In the genomic region with DNA sequence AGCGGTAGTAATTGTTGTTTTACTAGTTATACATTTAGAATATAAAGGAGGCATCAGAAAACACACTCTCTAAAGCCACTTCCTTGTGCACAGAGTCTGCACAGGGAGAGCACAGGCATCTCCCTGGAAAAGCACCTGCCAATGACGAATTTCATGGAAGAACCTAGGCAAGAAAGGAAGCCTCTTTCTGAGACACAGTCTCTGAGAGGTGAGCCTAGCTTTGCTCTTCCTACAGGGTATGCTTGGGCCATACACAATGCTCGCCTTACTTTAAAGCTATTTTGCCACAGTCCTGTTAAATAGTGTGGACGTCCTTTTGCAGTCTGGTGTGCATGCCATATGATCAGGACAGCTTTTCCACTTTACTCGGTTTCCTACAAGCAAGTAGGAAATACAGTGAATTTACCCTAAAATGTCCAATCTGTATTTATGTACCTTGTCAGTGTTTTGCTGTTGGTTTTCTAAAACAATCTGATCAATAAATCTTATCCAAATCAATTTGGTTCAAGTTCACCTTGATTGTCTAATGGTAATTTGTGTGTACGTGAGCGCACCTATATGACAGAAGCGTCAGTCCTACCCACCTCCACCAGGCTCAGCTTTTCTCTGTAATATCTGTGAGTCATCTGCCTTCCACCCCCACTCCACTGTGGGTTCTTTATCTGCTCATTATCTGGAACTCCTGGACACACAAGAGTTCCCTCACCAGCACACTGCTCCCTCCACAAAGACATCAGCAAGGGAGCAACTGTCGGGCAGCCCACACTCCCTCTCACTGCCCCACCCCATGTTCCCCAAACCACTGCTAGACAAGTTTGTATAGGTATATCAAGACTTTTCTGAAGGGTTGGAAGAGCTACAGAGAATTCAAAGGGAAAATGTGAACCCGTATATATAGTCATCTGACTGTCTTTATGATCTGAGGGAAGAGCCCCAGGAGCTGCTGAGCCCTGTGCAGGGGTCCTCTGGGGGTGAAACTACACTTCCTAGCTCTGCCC, we compare ENCODE assay signal across 1 cellular context.
TF ChIP-seq lines count a peak whose summit lies in the region.

No MANE protein-coding gene starts in this region.

TF ChIP-seq in K562, 482 proteins besides CTCF, POLR2A, EP300 and RAD21 (continued from another document and continues in another):
- TF ChIP-seq, protein P1, sequence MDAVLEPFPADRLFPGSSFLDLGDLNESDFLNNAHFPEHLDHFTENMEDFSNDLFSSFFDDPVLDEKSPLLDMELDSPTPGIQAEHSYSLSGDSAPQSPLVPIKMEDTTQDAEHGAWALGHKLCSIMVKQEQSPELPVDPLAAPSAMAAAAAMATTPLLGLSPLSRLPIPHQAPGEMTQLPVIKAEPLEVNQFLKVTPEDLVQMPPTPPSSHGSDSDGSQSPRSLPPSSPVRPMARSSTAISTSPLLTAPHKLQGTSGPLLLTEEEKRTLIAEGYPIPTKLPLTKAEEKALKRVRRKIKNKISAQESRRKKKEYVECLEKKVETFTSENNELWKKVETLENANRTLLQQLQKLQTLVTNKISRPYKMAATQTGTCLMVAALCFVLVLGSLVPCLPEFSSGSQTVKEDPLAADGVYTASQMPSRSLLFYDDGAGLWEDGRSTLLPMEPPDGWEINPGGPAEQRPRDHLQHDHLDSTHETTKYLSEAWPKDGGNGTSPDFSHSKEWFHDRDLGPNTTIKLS (IDR thresholded peaks at IDR 0.05; ENCODE audit: borderline replicate concordance, low read depth): peak; percentile 55; the same call in 1 of the 2 replicates
- TF ChIP-seq E2F3 (CRISPR knock-in tag; IDR thresholded peaks at IDR 0.05): 0 out of 2 replicates have a peak, but pooled peaks have one; percentile 8
- TF ChIP-seq SETDB1 (IDR thresholded peaks at IDR 0.05; ENCODE audit: low read length): peak; percentile 82
- TF ChIP-seq, protein P2, sequence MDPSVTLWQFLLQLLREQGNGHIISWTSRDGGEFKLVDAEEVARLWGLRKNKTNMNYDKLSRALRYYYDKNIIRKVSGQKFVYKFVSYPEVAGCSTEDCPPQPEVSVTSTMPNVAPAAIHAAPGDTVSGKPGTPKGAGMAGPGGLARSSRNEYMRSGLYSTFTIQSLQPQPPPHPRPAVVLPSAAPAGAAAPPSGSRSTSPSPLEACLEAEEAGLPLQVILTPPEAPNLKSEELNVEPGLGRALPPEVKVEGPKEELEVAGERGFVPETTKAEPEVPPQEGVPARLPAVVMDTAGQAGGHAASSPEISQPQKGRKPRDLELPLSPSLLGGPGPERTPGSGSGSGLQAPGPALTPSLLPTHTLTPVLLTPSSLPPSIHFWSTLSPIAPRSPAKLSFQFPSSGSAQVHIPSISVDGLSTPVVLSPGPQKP (CRISPR knock-in tag; IDR thresholded peaks at IDR 0.05): no peak
- TF ChIP-seq ZNF583 (CRISPR knock-in tag; IDR thresholded peaks at IDR 0.05): peak; percentile 41; the same call in 1 of the 2 replicates
- TF ChIP-seq RBM22 (IDR thresholded peaks at IDR 0.05; ENCODE audit: low read depth, low read length, poor library complexity, severe bottlenecking): no peak
- no peak for TF ChIP-seq NUFIP1 (IDR thresholded peaks at IDR 0.05; ENCODE audit: partially characterized antibody)
- no peak for TF ChIP-seq ZNF124 (CRISPR knock-in tag; IDR thresholded peaks at IDR 0.05)
- no peak for TF ChIP-seq POU5F1 (IDR thresholded peaks at IDR 0.05; ENCODE audit: borderline replicate concordance, low read depth, low read length, partially characterized antibody)
- TF ChIP-seq FOXK2 (conservative IDR thresholded peaks at IDR 0.05 in 1 of 2, IDR thresholded peaks at IDR 0.05 in 1 of 2; ENCODE audit: low read depth in 2 of 2): peak; percentile 66 to 68
- no peak; the same call in 1 of the 2 replicates for TF ChIP-seq BACH1 (tag; IDR thresholded peaks at IDR 0.05)
- TF ChIP-seq, protein P3, sequence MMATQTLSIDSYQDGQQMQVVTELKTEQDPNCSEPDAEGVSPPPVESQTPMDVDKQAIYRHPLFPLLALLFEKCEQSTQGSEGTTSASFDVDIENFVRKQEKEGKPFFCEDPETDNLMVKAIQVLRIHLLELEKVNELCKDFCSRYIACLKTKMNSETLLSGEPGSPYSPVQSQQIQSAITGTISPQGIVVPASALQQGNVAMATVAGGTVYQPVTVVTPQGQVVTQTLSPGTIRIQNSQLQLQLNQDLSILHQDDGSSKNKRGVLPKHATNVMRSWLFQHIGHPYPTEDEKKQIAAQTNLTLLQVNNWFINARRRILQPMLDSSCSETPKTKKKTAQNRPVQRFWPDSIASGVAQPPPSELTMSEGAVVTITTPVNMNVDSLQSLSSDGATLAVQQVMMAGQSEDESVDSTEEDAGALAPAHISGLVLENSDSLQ (IDR thresholded peaks at IDR 0.05): peak; percentile 81
- TF ChIP-seq NFRKB (IDR thresholded peaks at IDR 0.05; ENCODE audit: low read depth): peak; percentile 40
- no peak for TF ChIP-seq ZNF224 (CRISPR knock-in tag; IDR thresholded peaks at IDR 0.05)
- TF ChIP-seq, protein P4, sequence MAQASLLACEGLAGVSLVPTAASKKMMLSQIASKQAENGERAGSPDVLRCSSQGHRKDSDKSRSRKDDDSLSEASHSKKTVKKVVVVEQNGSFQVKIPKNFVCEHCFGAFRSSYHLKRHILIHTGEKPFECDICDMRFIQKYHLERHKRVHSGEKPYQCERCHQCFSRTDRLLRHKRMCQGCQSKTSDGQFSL (CRISPR knock-in tag; IDR thresholded peaks at IDR 0.05): peak; percentile 88
- TF ChIP-seq, protein P4 (tag; IDR thresholded peaks at IDR 0.05): peak in 1 of 2 experiments; percentile 91; a peak in 2 of 4 replicates
- no peak for TF ChIP-seq EWSR1 (IDR thresholded peaks at IDR 0.05; ENCODE audit: borderline replicate concordance, low read depth, partially characterized antibody)
- no peak for TF ChIP-seq NR2C1 (IDR thresholded peaks at IDR 0.05)
- TF ChIP-seq NR2C1 (tag; IDR thresholded peaks at IDR 0.05): peak; percentile 41; the same call in 1 of the 2 replicates
- peak; percentile 68 for TF ChIP-seq HDAC3 (IDR thresholded peaks at IDR 0.05; ENCODE audit: borderline replicate concordance, partially characterized antibody)
- TF ChIP-seq DPF2 (IDR thresholded peaks at IDR 0.05): peak; percentile 99
- TF ChIP-seq ZNF324 (CRISPR knock-in tag; IDR thresholded peaks at IDR 0.05): peak; percentile 52; the same call in 1 of the 2 replicates
- peak; percentile 65 for TF ChIP-seq MEIS2 (IDR thresholded peaks at IDR 0.05; ENCODE audit: partially characterized antibody)
- no peak for TF ChIP-seq ZNF408 (CRISPR knock-in tag; IDR thresholded peaks at IDR 0.05; ENCODE audit: low read depth)
- TF ChIP-seq SMARCA4 (IDR thresholded peaks at IDR 0.05): peak; percentile 99
- peak; percentile 35; the same call in 1 of the 2 replicates for TF ChIP-seq ZNF766 (CRISPR knock-in tag; conservative IDR thresholded peaks at IDR 0.05)
- peak; percentile 33; the same call in 1 of the 2 replicates for TF ChIP-seq CBX1 (IDR thresholded peaks at IDR 0.05; ENCODE audit: low read depth)
- no peak for TF ChIP-seq MCM3 (IDR thresholded peaks at IDR 0.05)
- TF ChIP-seq, protein P5, sequence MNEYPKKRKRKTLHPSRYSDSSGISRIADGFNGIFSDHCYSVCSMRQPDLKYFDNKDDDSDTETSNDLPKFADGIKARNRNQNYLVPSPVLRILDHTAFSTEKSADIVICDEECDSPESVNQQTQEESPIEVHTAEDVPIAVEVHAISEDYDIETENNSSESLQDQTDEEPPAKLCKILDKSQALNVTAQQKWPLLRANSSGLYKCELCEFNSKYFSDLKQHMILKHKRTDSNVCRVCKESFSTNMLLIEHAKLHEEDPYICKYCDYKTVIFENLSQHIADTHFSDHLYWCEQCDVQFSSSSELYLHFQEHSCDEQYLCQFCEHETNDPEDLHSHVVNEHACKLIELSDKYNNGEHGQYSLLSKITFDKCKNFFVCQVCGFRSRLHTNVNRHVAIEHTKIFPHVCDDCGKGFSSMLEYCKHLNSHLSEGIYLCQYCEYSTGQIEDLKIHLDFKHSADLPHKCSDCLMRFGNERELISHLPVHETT (CRISPR knock-in tag; conservative IDR thresholded peaks at IDR 0.05 in 1 of 2, IDR thresholded peaks at IDR 0.05 in 1 of 2): peak in 1 of 2 experiments; percentile 76; a peak in 2 of 4 replicates
- TF ChIP-seq POLR3G (IDR thresholded peaks at IDR 0.05; ENCODE audit: extremely low read depth, insufficient read length, insufficient replicate concordance): no peak
- TF ChIP-seq MXI1 (IDR thresholded peaks at IDR 0.05; ENCODE audit: low read depth, low read length): 0 out of 2 replicates have a peak, but pooled peaks have one; percentile 50
- no peak for TF ChIP-seq STAT5B (CRISPR knock-in tag; IDR thresholded peaks at IDR 0.05)
- TF ChIP-seq DACH1 (IDR thresholded peaks at IDR 0.05; ENCODE audit: partially characterized antibody): peak; percentile 59
- TF ChIP-seq HNRNPH1 (optimal IDR thresholded peaks at IDR 0.05; ENCODE audit: low read depth, low read length): no peak
- TF ChIP-seq, protein P6, sequence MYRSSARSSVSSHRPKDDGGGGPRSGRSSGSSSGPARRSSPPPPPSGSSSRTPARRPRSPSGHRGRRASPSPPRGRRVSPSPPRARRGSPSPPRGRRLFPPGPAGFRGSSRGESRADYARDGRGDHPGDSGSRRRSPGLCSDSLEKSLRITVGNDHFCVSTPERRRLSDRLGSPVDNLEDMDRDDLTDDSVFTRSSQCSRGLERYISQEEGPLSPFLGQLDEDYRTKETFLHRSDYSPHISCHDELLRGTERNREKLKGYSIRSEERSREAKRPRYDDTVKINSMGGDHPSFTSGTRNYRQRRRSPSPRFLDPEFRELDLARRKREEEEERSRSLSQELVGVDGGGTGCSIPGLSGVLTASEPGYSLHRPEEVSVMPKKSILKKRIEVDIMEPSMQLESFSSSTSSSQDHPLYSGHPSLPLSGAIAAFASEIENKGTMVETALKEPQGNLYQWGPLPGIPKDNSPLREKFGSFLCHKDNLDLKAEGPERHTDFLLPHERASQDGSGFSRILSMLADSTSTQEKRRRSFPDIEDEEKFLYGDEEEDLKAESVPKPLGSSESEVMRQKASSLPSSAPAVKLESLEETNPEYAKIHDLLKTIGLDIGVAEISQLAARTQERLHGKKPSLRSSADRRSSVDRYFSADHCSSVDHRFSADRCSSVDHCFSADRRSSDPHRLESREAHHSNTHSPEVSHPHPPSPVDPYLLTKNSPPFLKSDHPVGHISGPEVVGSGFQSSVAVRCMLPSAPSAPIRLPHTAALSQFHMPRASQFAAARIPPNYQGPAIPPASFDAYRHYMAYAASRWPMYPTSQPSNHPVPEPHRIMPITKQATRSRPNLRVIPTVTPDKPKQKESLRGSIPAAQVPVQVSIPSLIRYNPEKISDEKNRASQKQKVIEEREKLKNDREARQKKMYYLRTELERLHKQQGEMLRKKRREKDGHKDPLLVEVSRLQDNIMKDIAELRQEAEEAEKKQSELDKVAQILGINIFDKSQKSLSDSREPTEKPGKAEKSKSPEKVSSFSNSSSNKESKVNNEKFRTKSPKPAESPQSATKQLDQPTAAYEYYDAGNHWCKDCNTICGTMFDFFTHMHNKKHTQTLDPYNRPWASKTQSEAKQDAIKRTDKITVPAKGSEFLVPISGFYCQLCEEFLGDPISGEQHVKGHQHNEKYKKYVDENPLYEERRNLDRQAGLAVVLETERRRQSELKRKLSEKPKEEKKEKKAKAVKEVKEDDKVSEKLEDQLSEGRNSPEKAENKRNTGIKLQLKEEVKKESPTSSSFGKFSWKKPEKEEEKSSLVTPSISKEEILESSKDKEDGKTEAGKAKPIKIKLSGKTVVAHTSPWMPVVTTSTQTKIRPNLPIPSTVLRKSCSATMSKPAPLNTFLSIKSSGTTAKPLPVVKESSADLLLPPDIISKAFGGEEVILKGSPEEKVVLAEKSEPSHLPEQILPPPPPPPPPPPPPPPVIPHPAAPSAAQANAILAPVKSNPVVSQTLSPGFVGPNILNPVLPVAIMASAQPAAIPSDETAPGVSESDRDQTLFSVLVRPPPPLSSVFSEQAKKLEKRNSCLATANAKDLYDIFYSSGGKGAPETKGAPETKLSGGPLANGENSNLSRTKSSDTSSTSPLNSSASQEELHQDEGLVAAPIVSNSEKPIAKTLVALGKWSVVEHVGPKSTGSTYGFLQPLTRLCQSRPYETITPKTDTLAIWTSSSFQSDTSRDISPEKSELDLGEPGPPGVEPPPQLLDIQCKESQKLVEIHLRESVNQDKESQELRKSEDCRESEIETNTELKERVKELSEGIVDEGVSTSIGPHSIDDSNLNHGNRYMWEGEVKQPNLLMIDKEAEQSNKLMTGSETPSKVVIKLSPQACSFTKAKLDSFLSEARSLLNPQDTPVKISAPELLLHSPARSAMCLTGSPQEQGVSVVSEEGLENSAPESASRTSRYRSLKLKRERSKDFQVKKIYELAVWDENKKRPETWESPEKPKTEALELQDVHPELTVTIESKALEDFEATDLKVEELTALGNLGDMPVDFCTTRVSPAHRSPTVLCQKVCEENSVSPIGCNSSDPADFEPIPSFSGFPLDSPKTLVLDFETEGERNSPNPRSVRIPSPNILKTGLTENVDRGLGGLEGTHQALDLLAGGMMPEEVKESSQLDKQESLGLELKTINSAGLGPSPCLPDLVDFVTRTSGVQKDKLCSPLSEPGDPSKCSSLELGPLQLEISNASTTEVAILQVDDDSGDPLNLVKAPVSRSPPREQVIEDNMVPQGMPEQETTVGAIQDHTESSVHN (IDR thresholded peaks at IDR 0.05; ENCODE audit: borderline replicate concordance in 1 of 2, low read depth in 1 of 2): 0 out of 4 replicates have a peak, but pooled peaks of 1 of the 2 experiments have one; percentile 50
- TF ChIP-seq, protein P7, sequence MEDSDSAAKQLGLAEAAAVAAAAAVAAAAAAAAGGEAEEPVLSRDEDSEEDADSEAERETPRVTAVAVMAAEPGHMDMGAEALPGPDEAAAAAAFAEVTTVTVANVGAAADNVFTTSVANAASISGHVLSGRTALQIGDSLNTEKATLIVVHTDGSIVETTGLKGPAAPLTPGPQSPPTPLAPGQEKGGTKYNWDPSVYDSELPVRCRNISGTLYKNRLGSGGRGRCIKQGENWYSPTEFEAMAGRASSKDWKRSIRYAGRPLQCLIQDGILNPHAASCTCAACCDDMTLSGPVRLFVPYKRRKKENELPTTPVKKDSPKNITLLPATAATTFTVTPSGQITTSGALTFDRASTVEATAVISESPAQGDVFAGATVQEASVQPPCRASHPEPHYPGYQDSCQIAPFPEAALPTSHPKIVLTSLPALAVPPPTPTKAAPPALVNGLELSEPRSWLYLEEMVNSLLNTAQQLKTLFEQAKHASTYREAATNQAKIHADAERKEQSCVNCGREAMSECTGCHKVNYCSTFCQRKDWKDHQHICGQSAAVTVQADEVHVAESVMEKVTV (CRISPR knock-in tag; IDR thresholded peaks at IDR 0.05): peak; percentile 16; the same call in 1 of the 2 replicates
- no peak for TF ChIP-seq DIDO1 (tag; IDR thresholded peaks at IDR 0.05; ENCODE audit: low read depth)
- TF ChIP-seq, protein P8, sequence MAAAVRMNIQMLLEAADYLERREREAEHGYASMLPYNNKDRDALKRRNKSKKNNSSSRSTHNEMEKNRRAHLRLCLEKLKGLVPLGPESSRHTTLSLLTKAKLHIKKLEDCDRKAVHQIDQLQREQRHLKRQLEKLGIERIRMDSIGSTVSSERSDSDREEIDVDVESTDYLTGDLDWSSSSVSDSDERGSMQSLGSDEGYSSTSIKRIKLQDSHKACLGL (CRISPR knock-in tag; IDR thresholded peaks at IDR 0.05; ENCODE audit: borderline replicate concordance, poor library complexity, severe bottlenecking): no peak
- TF ChIP-seq RBM34 (IDR thresholded peaks at IDR 0.05; ENCODE audit: borderline replicate concordance, insufficient read depth, low read length): no peak
- TF ChIP-seq, protein P9, sequence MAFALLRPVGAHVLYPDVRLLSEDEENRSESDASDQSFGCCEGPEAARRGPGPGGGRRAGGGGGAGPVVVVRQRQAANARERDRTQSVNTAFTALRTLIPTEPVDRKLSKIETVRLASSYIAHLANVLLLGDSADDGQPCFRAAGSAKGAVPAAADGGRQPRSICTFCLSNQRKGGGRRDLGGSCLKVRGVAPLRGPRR (CRISPR knock-in tag; IDR thresholded peaks at IDR 0.05): no peak
- no peak for TF ChIP-seq RBM15 (IDR thresholded peaks at IDR 0.05; ENCODE audit: insufficient read depth, low read length)
